Comparison of ENCODE assay signal across 30 cellular contexts in genomic region chr10:11091517-11092102, GRCh38.
A peak's percentile ranks its signal among the peaks of the same experiment; 100 is the strongest.
DNase-seq lines count a peak whose midpoint lies in the region; ATAC-seq, FAIRE-seq and TF ChIP-seq lines count a peak whose summit lies in the region.
"Had no signal": no experiment of that assay in that cellular context is flagged by ENCODE, and none has a peak within 500 bp of the region (broad histone marks: within the 10 kb centered on the region; RNA-seq: fewer than 3 reads in every experiment).

No MANE protein-coding gene starts in this region.

- peak; percentile 73 to 77 for ATAC-seq in activated T-cell treated with anti-CD3 and anti-CD28 coated beads, Interleukin-2, amount 50 U/mL, for 72 hours (replicated peaks in 1 of 2)
- ATAC-seq in GM18520 (IDR thresholded peaks at IDR 0.05; ENCODE audit: unreplicated experiment) (peak; percentile 53), HG02852 (IDR thresholded peaks at IDR 0.05; ENCODE audit: unreplicated experiment) (peak; percentile 50), GM12878 (peak; percentile 46)
- ATAC-seq: A549, esophagus mucosa, Right ventricle myocardium inferior had no signal

- RAD21 ChIA-PET in GM12878 (lab: Charles Lee; ENCODE audit: unreplicated experiment), result no interaction called here

- POLR2A ChIA-PET in GM12878 (lab: Charles Lee), result no interaction called here

- in situ Hi-C loops in GM12878 (cut with MboI), result no loop called here

- peaks cover 5% of the 10 kb centered on the region; the same call in 1 of the 2 replicates for H3K4me1 ChIP-seq in GM12878 (ENCODE audit: control insufficient read depth, insufficient read depth, low read length)
- peaks cover 0 to 12% (median 0%) of the 10 kb centered on the region in 4 donors for H3K4me1 ChIP-seq in tibial nerve
- H3K4me1 ChIP-seq: A549, stomach, vagina had no signal

- H2AFZ ChIP-seq in GM12878 (ENCODE audit: control insufficient read depth, low read depth, low read length), result no peak overlapping the region; the same call in 1 of the 2 replicates
- H2AFZ ChIP-seq: GM23248 had no signal

- no peaks in the 10 kb centered on the region for H3K79me2 ChIP-seq in GM12878 (ENCODE audit: control insufficient read depth, insufficient read depth, low read length)

- H3K36me3 Mint-ChIP-seq in activated T-cell treated with anti-CD3 and anti-CD28 coated beads, Interleukin-2, amount 50 U/mL, for 72 hours (ENCODE audit: insufficient read depth in 2 of 2), result no peaks in the 10 kb centered on the region

- H3K4me2 ChIP-seq in GM12878 (ENCODE audit: control insufficient read depth, insufficient read depth), result peak overlapping the region; percentile 28
- H3K4me2 ChIP-seq: A549, SK-N-SH had no signal

- DNase-seq in activated T-cell treated with anti-CD3 and anti-CD28 coated beads, Interleukin-2, amount 50 U/mL, for 72 hours, result peak in 1 of 2 donors; percentile 43
- no peak for DNase-seq in activated T-cell treated with anti-CD3 and anti-CD28 coated beads, Interleukin-2, amount 50 U/mL, for 1 hour
- DNase-seq in GM12878 (ENCODE audit: low read depth, low spot score), result no peak
- DNase-seq in activated CD8-positive, alpha-beta memory T cell treated with anti-CD3 and anti-CD28 coated beads, Interleukin-2, amount 50 U/mL, for 48 hours, result no peak
- DNase-seq in tibial nerve (ENCODE audit: low spot score in 2 of 2), result no peak
- DNase-seq in DMS79 (lab: John Stamatoyannopoulos, UW), result no peak
- DNase-seq: activated T-cell treated with anti-CD3 and anti-CD28 coated beads, Interleukin-2, amount 50 U/mL, for 24 hours; amniotic stem cell; Calu3; cerebellar nuclear complex; DMS79 treated with DMSO at 0.1 percent for 48 hours; foreskin fibroblast; GDM1; GM23248; Karpas-422; NCI-H1436; NCI-H2081; NCI-H2227 treated with DMSO at 0.1 percent for 48 hours; NCI-H526 treated with DMSO at 0.1 percent for 48 hours; nephron progenitor cell; SK-N-SH; stomach had no signal

- no peak overlapping the region for H3K9ac ChIP-seq in GM12878 (ENCODE audit: control insufficient read depth, insufficient read depth, low read length)
- H3K9ac ChIP-seq: GM23248, SK-N-SH had no signal

- H3K27me3 Mint-ChIP-seq in activated T-cell treated with anti-CD3 and anti-CD28 coated beads, Interleukin-2, amount 50 U/mL, for 72 hours (ENCODE audit: low read depth), result no peaks in the 10 kb centered on the region
- H3K27me3 Mint-ChIP-seq: activated T-cell treated with anti-CD3 and anti-CD28 coated beads, Interleukin-2, amount 50 U/mL, for 24 hours; brain had no signal

- H3K27me3 ChIP-seq in GM12878 (replicated peaks in 1 of 2; ENCODE audit: control insufficient read depth in 2 of 2, insufficient read depth in 2 of 2, low read length in 1 of 2), result no peaks in the 10 kb centered on the region
- no peaks in the 10 kb centered on the region for H3K27me3 ChIP-seq in tibial nerve
- H3K27me3 ChIP-seq: stomach, vagina had no signal

- H3K27ac ChIP-seq in GM12878 (ENCODE audit: control insufficient read depth, insufficient read depth) (no peak overlapping the region), tibial nerve (no peak overlapping the region)
- H3K27ac ChIP-seq: A549, GM23248, stomach, vagina had no signal

- no peak for TF ChIP-seq RAD21 in GM12878 (IDR thresholded peaks at IDR 0.05; ENCODE audit: insufficient read depth, low read depth, low read length)

- no TSS peak for BruUV-seq in GM12878 (replicated peaks; lab: Mats Ljungman, UMichigan)

- CTCF ChIA-PET in GM12878 (lab: Yijun Ruan, JAX), result interaction anchor here (1.2 kb wide), 1 partner anchor 10 kb away, joined by 4 read pairs; no protein-coding TSS in a partner anchor

- H3K9me3 Mint-ChIP-seq in activated T-cell treated with anti-CD3 and anti-CD28 coated beads, Interleukin-2, amount 50 U/mL, for 72 hours, result no peaks in the 10 kb centered on the region
- H3K9me3 Mint-ChIP-seq: activated T-cell treated with anti-CD3 and anti-CD28 coated beads, Interleukin-2, amount 50 U/mL, for 24 hours; brain; nephron progenitor cell; T-helper 1 cell treated with Interleukin-12 subunit alpha and Interleukin-12 subunit beta and Interleukin-4 antibody, amounts not matched to agents 30 μg/mL and 1 μg/mL, for 36 hours had no signal

- SMC1A ChIA-PET in GM12878 (lab: Charles Lee; ENCODE audit: uncharacterized antibody, unreplicated experiment), result interaction anchor here (0.6 kb wide), 1 partner anchor 360 kb away, joined by 3 read pairs; no protein-coding TSS in a partner anchor

- H3K4me1 Mint-ChIP-seq in activated T-cell treated with anti-CD3 and anti-CD28 coated beads, Interleukin-2, amount 50 U/mL, for 72 hours (ENCODE audit: low read depth), result peaks cover 10% of the 10 kb centered on the region
- H3K4me1 Mint-ChIP-seq: nephron progenitor cell had no signal

- TF ChIP-seq EP300 in GM12878 (IDR thresholded peaks at IDR 0.05; ENCODE audit: borderline replicate concordance in 1 of 2, control insufficient read depth in 1 of 2, low read depth in 2 of 2, low read length in 2 of 2) (no peak), tibial nerve (IDR thresholded peaks at IDR 0.05) (no peak)

- WGBS in GM12878 (ENCODE audit: insufficient coverage, insufficient replicate concordance, low lambda C conversion rate, missing lambda C conversion rate), result 14% methylated on average over 10 of the region's 10 CpGs
- 91 to 96% methylated on average over 10 of the region's 10 CpGs for WGBS in tibial nerve, 2 donors

- TF ChIP-seq POLR2A in GM12878 (IDR thresholded peaks at IDR 0.05; ENCODE audit: low read depth, low read length), result no peak
- TF ChIP-seq POLR2A in tibial nerve (IDR thresholded peaks at IDR 0.05), result no peak

- peak; percentile 76 for FAIRE-seq in GM12878 (lab: Jason Lieb, UNC)
- FAIRE-seq: A549 had no signal

- no peaks in the 10 kb centered on the region for H3K36me3 ChIP-seq in GM12878 (ENCODE audit: control insufficient read depth in 2 of 2, insufficient read depth in 2 of 2, low read length in 1 of 2)
- H3K36me3 ChIP-seq in tibial nerve, result no peaks in the 10 kb centered on the region
- H3K36me3 ChIP-seq: stomach, vagina had no signal

- no peaks in the 10 kb centered on the region for H3K9me3 ChIP-seq in GM12878 (replicated peaks; ENCODE audit: control insufficient read depth, insufficient read depth, low read length)
- peaks cover 0 to 2% (median 0%) of the 10 kb centered on the region in 4 donors for H3K9me3 ChIP-seq in tibial nerve
- H3K9me3 ChIP-seq: A549, SK-N-SH, stomach, vagina had no signal

- TF ChIP-seq CTCF in GM12878 (IDR thresholded peaks at IDR 0.05 in 2 of 3, conservative IDR thresholded peaks at IDR 0.05 in 1 of 3; ENCODE audit: control insufficient read depth in 2 of 3, extremely low read depth in 1 of 3, insufficient read depth in 1 of 3, low read depth in 3 of 3, low read length in 3 of 3) (no peak), tibial nerve (IDR thresholded peaks at IDR 0.05) (no peak)

- peak overlapping the region; percentile 24 for H3K27ac Mint-ChIP-seq in activated T-cell treated with anti-CD3 and anti-CD28 coated beads, Interleukin-2, amount 50 U/mL, for 72 hours
- H3K27ac Mint-ChIP-seq: activated T-cell treated with anti-CD3 and anti-CD28 coated beads, Interleukin-2, amount 50 U/mL, for 24 hours; brain; nephron progenitor cell; T-helper 1 cell treated with Interleukin-12 subunit alpha and Interleukin-12 subunit beta and Interleukin-4 antibody, amounts not matched to agents 30 μg/mL and 1 μg/mL, for 36 hours had no signal

- no peaks in the 10 kb centered on the region for H4K20me1 ChIP-seq in GM12878 (ENCODE audit: control insufficient read depth, insufficient read depth)

- peak overlapping the region in 1 of 2 donors; percentile 57 for H3K4me3 Mint-ChIP-seq in activated T-cell treated with anti-CD3 and anti-CD28 coated beads, Interleukin-2, amount 50 U/mL, for 72 hours
- H3K4me3 Mint-ChIP-seq: activated T-cell treated with anti-CD3 and anti-CD28 coated beads, Interleukin-2, amount 50 U/mL, for 24 hours; brain; nephron progenitor cell; T-helper 1 cell treated with Interleukin-12 subunit alpha and Interleukin-12 subunit beta and Interleukin-4 antibody, amounts not matched to agents 30 μg/mL and 1 μg/mL, for 36 hours had no signal

- intact Hi-C loops in GM12878 (cut with micrococcal nuclease; ENCODE audit: unreplicated experiment), result no loop called here

- H3K4me3 ChIP-seq in GM12878, result no peak overlapping the region
- no peak overlapping the region for H3K4me3 ChIP-seq in tibial nerve
- H3K4me3 ChIP-seq: A549, GM23248, stomach, vagina had no signal

TF ChIP-seq in GM12878, 131 proteins besides CTCF, POLR2A, EP300 and RAD21 (continues in another document):
- TF ChIP-seq PBX3 (IDR thresholded peaks at IDR 0.05; ENCODE audit: insufficient replicate concordance, low read depth, low read length), result peak; percentile 63
- no peak for TF ChIP-seq HSF1 (IDR thresholded peaks at IDR 0.05; ENCODE audit: low read depth, low read length)
- no peak for TF ChIP-seq GATAD2B (conservative IDR thresholded peaks at IDR 0.05; ENCODE audit: low read depth)
- peak; percentile 84 for TF ChIP-seq PKNOX1 (IDR thresholded peaks at IDR 0.05)
